Comparison of ENCODE assay signal across 4 cellular contexts in genomic region chr16:74328346-74328745, GRCh38. TPM values are rescaled to one million over a fixed set of nuclear protein-coding genes. Genes with fewer than 3 reads are reported as not detected.
"Had no signal": no experiment of that assay in that cellular context is flagged by ENCODE, and none has a peak within 500 bp of the region (broad histone marks: within the 10 kb centered on the region; RNA-seq: fewer than 3 reads in every experiment).

No MANE protein-coding gene starts in this region.

RNA-seq across cellular contexts. Expression of gene NPIPB15, which starts 47.8 kb away (rescaled TPM):
- total RNA-seq: left ventricle myocardium inferior, left ventricle myocardium superior, lower lobe of right lung, lung microvascular endothelial cell had no signal
